Comparison of ENCODE assay signal across 1 cellular context in genomic region chr1:96515925-96516324, GRCh38.
TF ChIP-seq lines count a peak whose summit lies in the region.

No MANE protein-coding gene starts in this region.

TF ChIP-seq in GM12878, 131 proteins besides CTCF, POLR2A, EP300 and RAD21 (continued from another document):
- no peak for TF ChIP-seq NBN (IDR thresholded peaks at IDR 0.05)
- no peak for TF ChIP-seq YBX1 (IDR thresholded peaks at IDR 0.05)
